In genomic region chr2:67658820-67659219, GRCh38 we compare ENCODE assay signal across 3 cellular contexts.
A peak's percentile ranks its signal among the peaks of the same experiment; 100 is the strongest.
TF ChIP-seq lines count a peak whose summit lies in the region.

No MANE protein-coding gene starts in this region.

TF ChIP-seq in A549, 52 proteins besides CTCF, POLR2A, EP300 and RAD21:
- peak; percentile 96 for TF ChIP-seq MAFK (IDR thresholded peaks at IDR 0.05; ENCODE audit: partially characterized antibody)
- no peak for TF ChIP-seq CEBPB (IDR thresholded peaks at IDR 0.05)

TF ChIP-seq in IMR-90, 13 proteins besides CTCF, POLR2A, EP300 and RAD21:
- TF ChIP-seq CHD1 (IDR thresholded peaks at IDR 0.05; ENCODE audit: low read depth, low read length) (no peak), MAFK (IDR thresholded peaks at IDR 0.05; ENCODE audit: low read depth, low read length) (peak; percentile 92)

TF ChIP-seq in H1, 55 proteins besides CTCF, POLR2A, EP300 and RAD21:
- TF ChIP-seq JUND (IDR thresholded peaks at IDR 0.05; ENCODE audit: low read length) = no peak
- 0 out of 2 replicates have a peak, but pooled peaks have one; percentile 31 for TF ChIP-seq MAFK (IDR thresholded peaks at IDR 0.05; ENCODE audit: low read depth, low read length)
- no peak for TF ChIP-seq KDM4A (IDR thresholded peaks at IDR 0.05; ENCODE audit: low read depth, low read length, severe bottlenecking)
TF ChIP-seq in H1: peak in this region for 1.
